In genomic region chr4:68342139-68342538, GRCh38 we compare ENCODE assay signal across 12 cellular contexts. TPM values are rescaled to one million over a fixed set of nuclear protein-coding genes. Genes with fewer than 3 reads are reported as not detected.
DNase-seq lines count a peak whose midpoint lies in the region; ATAC-seq and TF ChIP-seq lines count a peak whose summit lies in the region.
"Had no signal": no experiment of that assay in that cellular context is flagged by ENCODE, and none has a peak within 500 bp of the region (broad histone marks: within the 10 kb centered on the region; RNA-seq: fewer than 3 reads in every experiment).

No MANE protein-coding gene starts in this region.

- H3K4me1 ChIP-seq in heart right ventricle (peaks cover 7 to 100% (median 89%) of the 10 kb centered on the region in 9 donors), right atrium auricular region (peaks cover 0 to 82% of the 10 kb centered on the region in 2 donors), iPS-18a (ENCODE audit: control insufficient read depth, low read depth, low read length) (peaks cover 21% of the 10 kb centered on the region)

- DNase-seq in heart right ventricle (peak in 1 of 2 donors; percentile 16), right atrium auricular region (ENCODE audit: low spot score) (no peak), astrocyte of the cerebellum (ENCODE audit: low read depth) (peak; percentile 34), stromal cell of bone marrow (ENCODE audit: low read depth) (peak; percentile 64), UCSD-AML1 (lab: John Stamatoyannopoulos, UW; ENCODE audit: unreplicated experiment) (no peak), NCI-H2107 treated with DMSO at 0.1 percent for 48 hours (lab: John Stamatoyannopoulos, UW; ENCODE audit: unreplicated experiment) (no peak)
- DNase-seq in effector CD4-positive, alpha-beta T cell = no peak
- DNase-seq: activated CD4-positive, alpha-beta T cell treated with anti-CD3 and anti-CD28 coated beads, Interleukin-2, amount 50 U/mL, for 1 hour; NCI-H1092 treated with DMSO at 0.1 percent for 48 hours; stimulated activated CD4-positive, alpha-beta T cell treated with anti-CD3 and anti-CD28 coated beads, Interleukin-12 subunit alpha, Interleukin-12 subunit beta, amount 100 ng/mL, for 4 hours; upper lobe of left lung had no signal

- H3K9me3 ChIP-seq in heart right ventricle = no peaks in the 10 kb centered on the region
- no peaks in the 10 kb centered on the region for H3K9me3 ChIP-seq in right atrium auricular region
- no peaks in the 10 kb centered on the region for H3K9me3 ChIP-seq in iPS-18a (ENCODE audit: control insufficient read depth, low read depth, low read length)
- H3K9me3 ChIP-seq: upper lobe of left lung had no signal

- ATAC-seq in heart right ventricle = peak in 7 of 8 donors; percentile 26 to 60 (median 50)

- no peak for TF ChIP-seq CTCF in heart right ventricle (IDR thresholded peaks at IDR 0.05)
- no peak for TF ChIP-seq CTCF in right atrium auricular region (IDR thresholded peaks at IDR 0.05)
- TF ChIP-seq CTCF in astrocyte of the cerebellum (IDR thresholded peaks at IDR 0.05; ENCODE audit: low read depth, low read length, missing control alignments) = no peak

- H3K27me3 ChIP-seq in heart right ventricle (no peaks in the 10 kb centered on the region), right atrium auricular region (no peaks in the 10 kb centered on the region), iPS-18a (ENCODE audit: control insufficient read depth, insufficient read depth, low read length) (no peaks in the 10 kb centered on the region)
- H3K27me3 ChIP-seq: upper lobe of left lung had no signal

- in situ Hi-C loops in astrocyte of the cerebellum (cut with HindIII; ENCODE audit: low sequenced_read_pairs) = no loop called here

- H3K4me3 ChIP-seq in heart right ventricle (no peak overlapping the region), right atrium auricular region (no peak overlapping the region), astrocyte of the cerebellum (ENCODE audit: low read depth, low read length) (no peak overlapping the region), iPS-18a (ENCODE audit: low read length) (no peak overlapping the region)
- H3K4me3 ChIP-seq: upper lobe of left lung had no signal

- H3K27ac ChIP-seq in heart right ventricle (no peak overlapping the region), right atrium auricular region (no peak overlapping the region), iPS-18a (ENCODE audit: low read length) (no peak overlapping the region)
- H3K27ac ChIP-seq: upper lobe of left lung had no signal

- intact Hi-C loops in heart right ventricle (cut with DNase I) = loop anchor here in 2 of 10 donors (5.0 to 10.0 kb wide), 2 partner anchors 35 to 797 kb away; partner anchors contain the start of gene CENPC (in 1 of the 2)

- WGBS in heart right ventricle, 2 donors = 20 to 23% methylated on average over 5 of the region's 5 CpGs

- H3K9ac ChIP-seq in iPS-18a (ENCODE audit: low read length) = peak overlapping the region; percentile 16

- H3K36me3 ChIP-seq in heart right ventricle (peaks cover 0 to 10% (median 3%) of the 10 kb centered on the region in 9 donors), right atrium auricular region (peaks cover 5% of the 10 kb centered on the region), iPS-18a (ENCODE audit: control insufficient read depth, low read depth, low read length) (peaks cover 6% of the 10 kb centered on the region)

RNA-seq across cellular contexts. Expression of gene YTHDC1, which starts 7.8 kb away (rescaled TPM):
- 10 to 100 TPM; 42.4 to 65.0 (median 52.4) TPM for total RNA-seq in heart right ventricle
- 10 to 100 TPM; 19.8 to 45.7 TPM for polyA plus RNA-seq in heart right ventricle
- total RNA-seq in right atrium auricular region = 10 to 100 TPM; 32.6 to 35.6 TPM

Comparison
In these comparisons a context has a peak if more than half of its experiments do, and no peak if none do; other contexts are left out.
1. DNase-seq: peak in astrocyte of the cerebellum (single experiment) and stromal cell of bone marrow (single experiment); none in right atrium auricular region (single experiment), effector CD4-positive, alpha-beta T cell (single experiment), UCSD-AML1 (single experiment) and NCI-H2107 treated with DMSO at 0.1 percent for 48 hours (single experiment).